Comparison of ENCODE assay signal across 9 cellular contexts in genomic region chr5:132465095-132465707, GRCh38. TPM values are rescaled to one million over a fixed set of nuclear protein-coding genes. Genes with fewer than 3 reads are reported as not detected.
DNase-seq lines count a peak whose midpoint lies in the region; ATAC-seq and TF ChIP-seq lines count a peak whose summit lies in the region.
"Had no signal": no experiment of that assay in that cellular context is flagged by ENCODE, and none has a peak within 500 bp of the region (broad histone marks: within the 10 kb centered on the region; RNA-seq: fewer than 3 reads in every experiment).

No MANE protein-coding gene starts in this region.

- H3K9me3 Mint-ChIP-seq in T-helper 2 cell treated with Interferon-gamma antibody and Interleukin-4, amounts not matched to agents 5 μg/mL and 100 μg/mL, for 36 hours: no peaks in the 10 kb centered on the region
- H3K9me3 Mint-ChIP-seq in WTC11: peaks cover 11% of the 10 kb centered on the region
- H3K9me3 Mint-ChIP-seq in stimulated activated effector memory CD8-positive, alpha-beta T cell treated with anti-CD3 and anti-CD28 coated beads, Interleukin-12 subunit alpha, Interleukin-12 subunit beta, amount 100 ng/mL, for 72 hours: no peaks in the 10 kb centered on the region

- H3K4me1 Mint-ChIP-seq in T-helper 2 cell treated with Interferon-gamma antibody and Interleukin-4, amounts not matched to agents 5 μg/mL and 100 μg/mL, for 36 hours (ENCODE audit: low read depth): peaks cover 86% of the 10 kb centered on the region
- peaks cover 41% of the 10 kb centered on the region for H3K4me1 Mint-ChIP-seq in WTC11
- peaks cover 96% of the 10 kb centered on the region for H3K4me1 Mint-ChIP-seq in stimulated activated effector memory CD8-positive, alpha-beta T cell treated with anti-CD3 and anti-CD28 coated beads, Interleukin-12 subunit alpha, Interleukin-12 subunit beta, amount 100 ng/mL, for 72 hours

- H3K4me3 Mint-ChIP-seq in T-helper 2 cell treated with Interferon-gamma antibody and Interleukin-4, amounts not matched to agents 5 μg/mL and 100 μg/mL, for 36 hours: peak overlapping the region; percentile 72
- H3K4me3 Mint-ChIP-seq in WTC11: no peak overlapping the region
- H3K4me3 Mint-ChIP-seq in stimulated activated effector memory CD8-positive, alpha-beta T cell treated with anti-CD3 and anti-CD28 coated beads, Interleukin-12 subunit alpha, Interleukin-12 subunit beta, amount 100 ng/mL, for 72 hours: peak overlapping the region; percentile 78

- ATAC-seq in WTC11 (peak; percentile 27), left colon (peak; percentile 61)
- peak; percentile 3 for ATAC-seq in stimulated activated effector memory CD8-positive, alpha-beta T cell treated with anti-CD3 and anti-CD28 coated beads, Interleukin-12 subunit alpha, Interleukin-12 subunit beta, amount 100 ng/mL, for 72 hours

- no peaks in the 10 kb centered on the region for H3K27me3 Mint-ChIP-seq in T-helper 2 cell treated with Interferon-gamma antibody and Interleukin-4, amounts not matched to agents 5 μg/mL and 100 μg/mL, for 36 hours (ENCODE audit: low read depth)
- peaks cover 2% of the 10 kb centered on the region; the same call in 1 of the 2 replicates for H3K27me3 Mint-ChIP-seq in WTC11 (ENCODE audit: low read depth)

- H3K27ac Mint-ChIP-seq in T-helper 2 cell treated with Interferon-gamma antibody and Interleukin-4, amounts not matched to agents 5 μg/mL and 100 μg/mL, for 36 hours: peak overlapping the region; percentile 87
- peak overlapping the region; percentile 77 for H3K27ac Mint-ChIP-seq in WTC11
- H3K27ac Mint-ChIP-seq in stimulated activated effector memory CD8-positive, alpha-beta T cell treated with anti-CD3 and anti-CD28 coated beads, Interleukin-12 subunit alpha, Interleukin-12 subunit beta, amount 100 ng/mL, for 72 hours: peak overlapping the region; percentile 94

- in situ Hi-C loops in G401 (cut with HindIII; ENCODE audit: low sequenced_read_pairs): no loop called here

- H3K36me3 Mint-ChIP-seq in T-helper 2 cell treated with Interferon-gamma antibody and Interleukin-4, amounts not matched to agents 5 μg/mL and 100 μg/mL, for 36 hours (ENCODE audit: low read depth): peaks cover 49% of the 10 kb centered on the region
- peaks cover 10% of the 10 kb centered on the region for H3K36me3 Mint-ChIP-seq in WTC11
- H3K36me3 Mint-ChIP-seq in stimulated activated effector memory CD8-positive, alpha-beta T cell treated with anti-CD3 and anti-CD28 coated beads, Interleukin-12 subunit alpha, Interleukin-12 subunit beta, amount 100 ng/mL, for 72 hours: peaks cover 39% of the 10 kb centered on the region

- CTCF ChIA-PET in WTC11 (lab: Charles Lee): interaction anchor here (0.6 to 1.7 kb wide), 14 partner anchors 10 to 404 kb away, joined by 3 to 9 read pairs (median 4); partner anchors contain the start of gene IRF1

- intact Hi-C loops in left colon (cut with DNase I, micrococcal nuclease): no loop called here
- intact Hi-C loops in posterior cingulate gyrus (cut with DNase I): no loop called here

- POLR2A ChIA-PET in WTC11 (lab: Charles Lee): interaction anchor here (1.1 to 1.5 kb wide), 2 partner anchors 25 to 31 kb away, joined by 3 to 5 read pairs; partner anchors contain the start of gene IRF1

- DNase-seq in T-helper 2 cell treated with Interferon-gamma antibody and Interleukin-4, amounts not matched to agents 5 μg/mL and 100 μg/mL, for 36 hours (ENCODE audit: low spot score): no peak
- DNase-seq in T-helper 2 cell (no peak), WTC11 (ENCODE audit: low spot score) (no peak), left colon (peak in 1 of 2 donors; percentile 31), posterior cingulate gyrus (no peak), G401 (ENCODE audit: low spot score) (no peak), hippocampal formation (lab: John Stamatoyannopoulos, UW) (no peak)
- no peak for DNase-seq in stimulated activated effector memory CD8-positive, alpha-beta T cell treated with anti-CD3 and anti-CD28 coated beads, Interleukin-12 subunit alpha, Interleukin-12 subunit beta, amount 100 ng/mL, for 72 hours (ENCODE audit: low spot score in 2 of 2)
- DNase-seq: HCEC 1CT had no signal

- TF ChIP-seq CTCF in WTC11 (IDR thresholded peaks at IDR 0.05): no peak

TF ChIP-seq in WTC11, 78 proteins besides CTCF, POLR2A, EP300 and RAD21:
- TF ChIP-seq ESRRA (CRISPR knock-in tag; IDR thresholded peaks at IDR 0.05; ENCODE audit: borderline replicate concordance): no peak

RNA-seq across cellular contexts. Expression of gene IRF1, which starts 25.4 kb away (rescaled TPM):
- total RNA-seq in WTC11 (2021): 8.8 to 9.8 TPM (median 9.4 TPM) in 3 replicates
- total RNA-seq in left colon: 100 to 1,000 TPM in 1 of 2 donors, 10 to 100 TPM in 1; 97.7 to 126 TPM
- 9.2 and 13.4 TPM in 2 replicates for total RNA-seq in G401 (2014; rRNA removed; shearing (Covaris generic))

Comparison
In these comparisons a context has a peak if more than half of its experiments do, and no peak if none do; other contexts are left out.
1. ATAC-seq: peak in every context shown above with its lines; median percentile 61 in left colon; 27 in WTC11; 3 in stimulated activated effector memory CD8-positive, alpha-beta T cell treated with anti-CD3 and anti-CD28 coated beads, Interleukin-12 subunit alpha, Interleukin-12 subunit beta, amount 100 ng/mL, for 72 hours.